In the genomic region with DNA sequence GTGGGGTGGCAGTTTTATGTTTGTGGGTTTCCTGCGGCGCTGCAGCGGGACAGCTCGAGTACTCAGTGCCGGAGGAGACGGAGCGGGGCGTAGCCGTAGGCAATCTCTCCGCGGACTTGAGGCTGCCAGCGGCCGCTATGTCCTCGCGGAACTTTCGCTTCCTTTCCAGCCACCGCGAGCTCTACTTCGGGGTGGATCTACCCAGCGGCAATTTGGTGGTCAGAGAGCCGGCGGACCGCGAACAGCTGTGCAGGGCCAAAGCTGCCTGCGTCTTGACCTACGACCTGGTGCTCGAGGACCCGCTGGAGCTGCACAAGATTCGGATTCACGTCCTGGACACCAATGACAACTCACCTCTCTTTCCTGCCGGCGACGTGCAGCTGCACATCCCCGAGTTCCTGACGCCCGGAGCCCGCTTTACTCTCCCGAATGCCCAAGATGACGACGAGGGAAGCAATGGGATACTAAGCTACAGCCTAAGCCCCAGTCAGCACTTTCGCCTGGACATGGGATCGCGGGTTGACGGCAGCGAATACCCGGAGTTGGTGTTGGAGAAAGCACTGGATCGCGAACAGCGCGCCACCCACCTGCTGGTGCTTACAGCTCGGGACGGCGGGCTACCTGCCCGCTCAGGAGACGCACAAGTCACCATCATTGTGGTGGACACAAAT, we compare ENCODE assay signal across 8 cellular contexts.
DNase-seq lines count a peak whose midpoint lies in the region; ATAC-seq and TF ChIP-seq lines count a peak whose summit lies in the region.

No MANE protein-coding gene starts in this region.

- H3K4me3 Mint-ChIP-seq in stimulated activated naive CD8-positive, alpha-beta T cell treated with anti-CD3 and anti-CD28 coated beads, Interleukin-15, amount 100 ng/mL, for 72 hours, result peak overlapping the region; percentile 12 to 63

- peak overlapping the region; percentile 21 for H3K4me3 ChIP-seq in astrocyte of the spinal cord (ENCODE audit: low read depth, low read length)

- no peaks in the 10 kb centered on the region for H3K9me3 Mint-ChIP-seq in stimulated activated naive CD8-positive, alpha-beta T cell treated with anti-CD3 and anti-CD28 coated beads, Interleukin-15, amount 100 ng/mL, for 72 hours

- no peak for ATAC-seq in stimulated activated naive CD8-positive, alpha-beta T cell treated with anti-CD3 and anti-CD28 coated beads, Interleukin-15, amount 100 ng/mL, for 72 hours
- ATAC-seq in GM19328 (IDR thresholded peaks at IDR 0.05; ENCODE audit: unreplicated experiment) (no peak), GM18498 (IDR thresholded peaks at IDR 0.05; ENCODE audit: unreplicated experiment) (no peak)

- H3K27me3 Mint-ChIP-seq in stimulated activated naive CD8-positive, alpha-beta T cell treated with anti-CD3 and anti-CD28 coated beads, Interleukin-15, amount 100 ng/mL, for 72 hours, result peaks cover 60% of the 10 kb centered on the region

- in situ Hi-C loops in astrocyte of the spinal cord (cut with HindIII; ENCODE audit: low sequenced_read_pairs), result no loop called here

- no peak for TF ChIP-seq CTCF in astrocyte of the spinal cord (IDR thresholded peaks at IDR 0.05; ENCODE audit: low read depth, low read length)

- no peak overlapping the region for H3K27ac Mint-ChIP-seq in stimulated activated naive CD8-positive, alpha-beta T cell treated with anti-CD3 and anti-CD28 coated beads, Interleukin-15, amount 100 ng/mL, for 72 hours

- peaks cover 18% of the 10 kb centered on the region for H3K4me1 Mint-ChIP-seq in stimulated activated naive CD8-positive, alpha-beta T cell treated with anti-CD3 and anti-CD28 coated beads, Interleukin-15, amount 100 ng/mL, for 72 hours

- DNase-seq in NCI-H510A treated with DMSO at 0.1 percent for 48 hours (lab: John Stamatoyannopoulos, UW) (peak; percentile 32), NCI-H510A (lab: John Stamatoyannopoulos, UW) (no peak), astrocyte of the spinal cord (ENCODE audit: low read depth, low spot score) (peak; percentile 1), iris pigment epithelial cell (ENCODE audit: low read depth) (peak; percentile 14), NCI-H128 (lab: John Stamatoyannopoulos, UW; ENCODE audit: unreplicated experiment) (no peak)
- DNase-seq in stimulated activated naive CD8-positive, alpha-beta T cell treated with anti-CD3 and anti-CD28 coated beads, Interleukin-15, amount 100 ng/mL, for 72 hours, result no peak

Comparison
In these comparisons a context has a peak if more than half of its experiments do, and no peak if none do; other contexts are left out.
1. DNase-seq: peak in NCI-H510A treated with DMSO at 0.1 percent for 48 hours (single experiment), astrocyte of the spinal cord (single experiment) and iris pigment epithelial cell (single experiment); none in NCI-H510A (single experiment), stimulated activated naive CD8-positive, alpha-beta T cell treated with anti-CD3 and anti-CD28 coated beads, Interleukin-15, amount 100 ng/mL, for 72 hours (0 of 2) and NCI-H128 (single experiment).